In the genomic region with DNA sequence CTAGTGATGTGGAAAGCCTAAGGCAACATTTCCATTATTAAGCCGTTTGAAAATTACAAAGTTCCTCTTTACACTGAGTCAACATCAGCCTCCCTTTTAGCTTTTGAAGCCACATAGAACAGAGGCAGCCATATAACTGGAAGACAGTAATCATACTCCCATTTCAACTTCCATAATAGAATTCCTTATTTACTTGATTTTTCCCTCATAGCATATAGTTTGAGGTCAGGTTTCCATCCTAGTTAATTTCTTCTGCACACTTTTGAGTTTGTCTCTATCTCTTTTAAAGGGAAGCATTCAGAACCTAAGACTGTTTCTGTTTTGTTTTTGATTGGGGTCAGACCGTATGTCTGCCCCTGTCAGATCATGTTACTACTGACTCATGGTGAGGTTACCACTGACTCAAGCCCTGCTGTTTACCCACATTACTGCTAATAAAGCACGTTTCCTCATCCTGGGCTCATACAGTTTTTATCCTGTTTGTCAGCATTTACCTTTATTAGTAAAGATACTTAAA, we compare ENCODE assay signal across 8 cellular contexts.
A peak's percentile ranks its signal among the peaks of the same experiment; 100 is the strongest.
DNase-seq lines count a peak whose midpoint lies in the region; ATAC-seq and TF ChIP-seq lines count a peak whose summit lies in the region.

No MANE protein-coding gene starts in this region.

- TF ChIP-seq RAD21 in HCT116 (IDR thresholded peaks at IDR 0.05; ENCODE audit: low read depth) = peak; percentile 19; the same call in 1 of the 2 replicates

- no TSS peak for BruUV-seq in HCT116 (replicated peaks; lab: Mats Ljungman, UMichigan)

- H4K20me1 ChIP-seq in HCT116 (ENCODE audit: insufficient read depth) = no peaks in the 10 kb centered on the region

- H2AFZ ChIP-seq in HCT116 (ENCODE audit: low read depth, low read length, poor library complexity, severe bottlenecking) = no peak overlapping the region

- intact Hi-C loops in HCT116 (cut with micrococcal nuclease) = loop anchor here (5.0 to 10.0 kb wide), 4 partner anchors 113 to 308 kb away; partner anchors contain the start of gene SLC38A2
- intact Hi-C loops in Right ventricle myocardium inferior (cut with DNase I) = loop anchor here (5.0 kb wide), 2 partner anchors 313 to 538 kb away; no protein-coding TSS in a partner anchor
- intact Hi-C loops in transverse colon (cut with DNase I; ENCODE audit: low total_unique reads) = loop anchor here (5.0 to 10.0 kb wide), 2 partner anchors 293 to 540 kb away; partner anchors contain the start of gene SLC38A2

- peak overlapping the region; percentile 67 for H3K4me2 ChIP-seq in HCT116 (ENCODE audit: low read length)

- H3K27me3 ChIP-seq in HCT116 (ENCODE audit: insufficient read depth, low read length) (no peaks in the 10 kb centered on the region), transverse colon (no peaks in the 10 kb centered on the region)

- H3K9me3 ChIP-seq in HCT116 (ENCODE audit: control insufficient read depth in 1 of 2, insufficient read depth in 1 of 2, low read depth in 1 of 2, low read length in 2 of 2) (no peaks in the 10 kb centered on the region), transverse colon (no peaks in the 10 kb centered on the region)

- H3K4me1 ChIP-seq in HCT116 (ENCODE audit: control insufficient read depth in 1 of 2, insufficient read depth in 2 of 2, low read length in 2 of 2) = peaks cover 56 to 60% of the 10 kb centered on the region in 2 experiments
- peaks cover 0 to 19% (median 12%) of the 10 kb centered on the region in 4 donors for H3K4me1 ChIP-seq in transverse colon

- no peaks in the 10 kb centered on the region for H3K79me2 ChIP-seq in HCT116 (ENCODE audit: insufficient read depth, low read length)

- TF ChIP-seq CTCF in GM12864 (IDR thresholded peaks at IDR 0.05; ENCODE audit: low read depth, low read length, missing control alignments) (no peak), HCT116 (IDR thresholded peaks at IDR 0.05 in 2 of 3, conservative IDR thresholded peaks at IDR 0.05 in 1 of 3; ENCODE audit: borderline replicate concordance in 1 of 3, insufficient read depth in 1 of 3, low read depth in 2 of 3, low read length in 2 of 3) (no peak), cardiac fibroblast (IDR thresholded peaks at IDR 0.05; ENCODE audit: low read depth, low read length) (no peak), transverse colon (IDR thresholded peaks at IDR 0.05) (no peak)

- no peak for TF ChIP-seq EP300 in transverse colon (IDR thresholded peaks at IDR 0.05; ENCODE audit: low read depth)

- POLR2A ChIA-PET in HCT116 (lab: Charles Lee) = interaction anchor here (1.2 kb wide), 1 partner anchor 297 kb away, joined by 3 read pairs; no protein-coding TSS in a partner anchor

- peak overlapping the region; percentile 51 for H3K27ac ChIP-seq in HCT116 (ENCODE audit: low read depth, low read length)
- no peak overlapping the region for H3K27ac ChIP-seq in transverse colon

- in situ Hi-C loops in transverse colon (cut with MboI; ENCODE audit: low pct_ligation_motif_present in 1 of 4, low pct_unique_long_range_greater_than_20kb in 1 of 4, low sequenced_read_pairs in 3 of 4) = loop anchor here (10.0 to 25.0 kb wide), 5 partner anchors 300 to 553 kb away; partner anchors contain the start of gene SLC38A2 (in 1 of the 4)

- H3K4me3 ChIP-seq in GM12864 (ENCODE audit: low read depth, low read length) (no peak overlapping the region), HCT116 (replicated peaks in 1 of 2; ENCODE audit: low read depth in 1 of 2, low read length in 2 of 2) (peak overlapping the region in 1 of 2 experiments; percentile 25; a peak in 2 of 4 replicates), cardiac fibroblast (replicated peaks in 1 of 2; ENCODE audit: low read depth in 2 of 2, low read length in 2 of 2) (no peak overlapping the region), transverse colon (no peak overlapping the region)

- 13 to 31% methylated on average over 3 of the region's 3 CpGs for WGBS in transverse colon (ENCODE audit: low coverage in 1 of 2), 2 donors

- H3K9me2 ChIP-seq in HCT116 (ENCODE audit: insufficient read depth) = no peaks in the 10 kb centered on the region

- RAD21 ChIA-PET in HCT116 (lab: Charles Lee; ENCODE audit: low non-redundant PET in 1 of 2, low total read pairs in 2 of 2, uncharacterized antibody in 2 of 2, unreplicated experiment in 2 of 2) = interaction anchor here in 1 of 2 experiments (1.2 kb wide), 1 partner anchor 140 kb away, joined by 4 read pairs; no protein-coding TSS in a partner anchor

- DNase-seq in GM12864 (ENCODE audit: low read depth) (peak; percentile 10), HCT116 (ENCODE audit: low read depth, low spot score) (peak; percentile 72), NCI-H510A treated with DMSO at 0.1 percent for 48 hours (lab: John Stamatoyannopoulos, UW) (peak; percentile 42), cardiac fibroblast (ENCODE audit: low read depth in 2 of 2) (peak; percentile 86 to 93), retina (peak; percentile 41), Right ventricle myocardium inferior (ENCODE audit: missing footprints) (no peak), transverse colon (no peak), occipital lobe (lab: John Stamatoyannopoulos, UW) (no peak)

- CTCF ChIA-PET in HCT116 (lab: Charles Lee) = interaction anchor here (1.1 to 1.3 kb wide), 3 partner anchors 9 to 141 kb away, joined by 3 to 5 read pairs (median 3); no protein-coding TSS in a partner anchor

- H3K36me3 ChIP-seq in HCT116 (ENCODE audit: control insufficient read depth in 1 of 2, insufficient read depth in 2 of 2, low read length in 2 of 2) = no peaks in the 10 kb centered on the region
- H3K36me3 ChIP-seq in transverse colon = no peaks in the 10 kb centered on the region

- peak overlapping the region; percentile 2 for H3K9ac ChIP-seq in HCT116 (ENCODE audit: low read length)

- ATAC-seq in HCT116 = peak; percentile 88
- no peak for ATAC-seq in Right ventricle myocardium inferior

- TF ChIP-seq POLR2A in HCT116 (IDR thresholded peaks at IDR 0.05; ENCODE audit: borderline replicate concordance, extremely low read depth, insufficient read depth, insufficient read length) (no peak), transverse colon (IDR thresholded peaks at IDR 0.05) (no peak)

TF ChIP-seq in HCT116, 20 proteins besides CTCF, POLR2A, EP300 and RAD21 (continues in another document):
- TF ChIP-seq ZFX (IDR thresholded peaks at IDR 0.05) = no peak
- peak; percentile 62; the same call in 1 of the 2 replicates for TF ChIP-seq MAX (IDR thresholded peaks at IDR 0.05)
- no peak for TF ChIP-seq EGR1 (IDR thresholded peaks at IDR 0.05; ENCODE audit: low read depth)
- TF ChIP-seq EZH2phosphoT487 (IDR thresholded peaks at IDR 0.05; ENCODE audit: borderline replicate concordance) = no peak
- TF ChIP-seq ZNF274 (IDR thresholded peaks at IDR 0.05; ENCODE audit: low read depth, low read length) = no peak
- TF ChIP-seq EZH2 (IDR thresholded peaks at IDR 0.05) = no peak
- TF ChIP-seq REST (IDR thresholded peaks at IDR 0.05; ENCODE audit: low read depth) = no peak
- peak; percentile 92 for TF ChIP-seq SP1 (IDR thresholded peaks at IDR 0.05; ENCODE audit: low read depth)
- TF ChIP-seq, protein P1, sequence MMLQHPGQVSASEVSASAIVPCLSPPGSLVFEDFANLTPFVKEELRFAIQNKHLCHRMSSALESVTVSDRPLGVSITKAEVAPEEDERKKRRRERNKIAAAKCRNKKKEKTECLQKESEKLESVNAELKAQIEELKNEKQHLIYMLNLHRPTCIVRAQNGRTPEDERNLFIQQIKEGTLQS (IDR thresholded peaks at IDR 0.05) = no peak
- peak; percentile 76; the same call in 1 of the 2 replicates for TF ChIP-seq CBX3 (IDR thresholded peaks at IDR 0.05; ENCODE audit: low read depth)
- TF ChIP-seq ELF1 (IDR thresholded peaks at IDR 0.05; ENCODE audit: borderline replicate concordance, low read depth) = no peak
- TF ChIP-seq SIN3A (IDR thresholded peaks at IDR 0.05; ENCODE audit: low read depth) = peak; percentile 90
- peak; percentile 61 for TF ChIP-seq TCF7L2 (IDR thresholded peaks at IDR 0.05; ENCODE audit: borderline replicate concordance, extremely low read depth, insufficient read depth, insufficient read length)
- TF ChIP-seq JUND (IDR thresholded peaks at IDR 0.05) = peak; percentile 93
- TF ChIP-seq SRF (IDR thresholded peaks at IDR 0.05; ENCODE audit: low read depth) = peak; percentile 61; the same call in 1 of the 2 replicates
- peak; percentile 61 for TF ChIP-seq POLR2AphosphoS5 (IDR thresholded peaks at IDR 0.05; ENCODE audit: low read depth, low read length)
- TF ChIP-seq FOSL1 (IDR thresholded peaks at IDR 0.05; ENCODE audit: low read depth) = peak; percentile 97
- peak; percentile 86 for TF ChIP-seq CEBPB (IDR thresholded peaks at IDR 0.05; ENCODE audit: low read depth)
- TF ChIP-seq YY1 (IDR thresholded peaks at IDR 0.05; ENCODE audit: extremely low read depth, insufficient replicate concordance, low read depth, low read length) = peak; percentile 29

Comparison
In these comparisons a context has a peak if more than half of its experiments do, and no peak if none do; other contexts are left out.
1. DNase-seq: peak in GM12864 (single experiment), HCT116 (single experiment), NCI-H510A treated with DMSO at 0.1 percent for 48 hours (single experiment), cardiac fibroblast (2 of 2) and retina (single experiment); none in Right ventricle myocardium inferior (single experiment), transverse colon (single experiment) and occipital lobe (single experiment).